Comparison of ENCODE assay signal across 9 cellular contexts in the genomic region with DNA sequence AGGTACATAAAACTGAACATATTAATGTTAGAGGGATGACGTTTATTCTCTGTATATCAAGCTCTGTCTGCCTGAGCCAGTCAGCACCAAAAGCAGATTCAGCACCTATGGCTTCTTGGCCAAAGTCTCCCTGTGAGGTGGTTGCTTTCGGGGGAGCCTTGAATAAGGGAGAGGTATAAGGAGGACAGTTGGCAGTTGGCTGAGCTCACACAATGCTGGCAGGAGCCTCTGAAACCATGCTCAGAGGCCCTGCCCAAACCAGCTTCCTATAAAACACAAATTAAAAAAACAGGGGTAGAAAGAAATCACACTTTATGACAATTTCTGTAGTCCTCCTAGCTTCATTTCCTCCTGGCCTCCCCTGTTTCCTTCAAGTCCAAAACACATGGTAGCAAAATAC. TPM values are rescaled to one million over a fixed set of nuclear protein-coding genes. Genes with fewer than 3 reads are reported as not detected.
DNase-seq lines count a peak whose midpoint lies in the region; TF ChIP-seq lines count a peak whose summit lies in the region.
"Had no signal": no experiment of that assay in that cellular context is flagged by ENCODE, and none has a peak within 500 bp of the region (broad histone marks: within the 10 kb centered on the region; RNA-seq: fewer than 3 reads in every experiment).

No MANE protein-coding gene starts in this region.

- H3K79me2 ChIP-seq in H9 (ENCODE audit: insufficient read depth, low read length): no peaks in the 10 kb centered on the region

- intact Hi-C loops in activated naive CD4-positive, alpha-beta T cell treated with anti-CD3 and anti-CD28 coated beads for 36 hours (cut with micrococcal nuclease): loop anchor here (1.0 to 10.0 kb wide), 5 partner anchors 9 to 812 kb away; a partner anchor contains a TSS
- intact Hi-C loops in ascending aorta (cut with DNase I): no loop called here

- H4K20me1 ChIP-seq in H9 (ENCODE audit: control insufficient read depth, insufficient read depth, insufficient read length): no peaks in the 10 kb centered on the region

- H3K56ac ChIP-seq in H9 (ENCODE audit: insufficient read length, low read depth, low read length): no peak overlapping the region

- no peak overlapping the region for H3K14ac ChIP-seq in mesenchymal stem cell (ENCODE audit: low read length in 2 of 2)
- H3K14ac ChIP-seq in H9 (ENCODE audit: insufficient read depth, low read length): no peak overlapping the region

- DNase-seq in activated naive CD4-positive, alpha-beta T cell treated with anti-CD3 and anti-CD28 coated beads for 36 hours: peak; percentile 47
- DNase-seq in activated naive CD4-positive, alpha-beta T cell treated with Interleukin-2 at 50 U/mL for 16 hours: no peak
- DNase-seq in ascending aorta (ENCODE audit: low spot score in 2 of 2): no peak
- DNase-seq in mesenchymal stem cell: no peak
- no peak for DNase-seq in tibial nerve (ENCODE audit: low spot score in 2 of 2)
- no peak for DNase-seq in NCI-H82 treated with DMSO at 0.1 percent for 48 hours (lab: John Stamatoyannopoulos, UW; ENCODE audit: unreplicated experiment)
- no peak for DNase-seq in middle frontal gyrus (ENCODE audit: extremely low spot score, low spot score)
- DNase-seq in H9: no peak
- DNase-seq: activated CD4-positive, alpha-beta T cell treated with anti-CD3 and anti-CD28 coated beads, Interleukin-2, amount 50 U/mL, for 4 hours had no signal

- H2BK15ac ChIP-seq in mesenchymal stem cell (ENCODE audit: low read depth, poor library complexity, severe bottlenecking): no peak overlapping the region
- no peak overlapping the region for H2BK15ac ChIP-seq in H9 (ENCODE audit: low read depth, low read length)

- H3K27ac Mint-ChIP-seq in activated naive CD4-positive, alpha-beta T cell treated with anti-CD3 and anti-CD28 coated beads for 36 hours: peak overlapping the region; percentile 98
- H3K27ac Mint-ChIP-seq in H9: peak overlapping the region in 1 of 3 experiments; percentile 32; a peak in 1 of 7 replicates

- no peak overlapping the region for H4K8ac ChIP-seq in mesenchymal stem cell (ENCODE audit: low read length)
- no peak overlapping the region for H4K8ac ChIP-seq in H9 (replicated peaks; ENCODE audit: insufficient read length, low read depth, low read length)

- no peaks in the 10 kb centered on the region for H3K79me1 ChIP-seq in mesenchymal stem cell (replicated peaks; ENCODE audit: low read length, poor library complexity, severe bottlenecking)
- no peaks in the 10 kb centered on the region for H3K79me1 ChIP-seq in H9 (ENCODE audit: insufficient read depth, low read depth, low read length, poor library complexity, severe bottlenecking)

- no peaks in the 10 kb centered on the region for H3K27me3 Mint-ChIP-seq in activated naive CD4-positive, alpha-beta T cell treated with anti-CD3 and anti-CD28 coated beads for 36 hours (ENCODE audit: low read depth)
- H3K27me3 Mint-ChIP-seq in H9 (ENCODE audit: low read depth): no peaks in the 10 kb centered on the region

- H3K9me3 ChIP-seq in ascending aorta: no peaks in the 10 kb centered on the region
- no peaks in the 10 kb centered on the region for H3K9me3 ChIP-seq in mesenchymal stem cell (ENCODE audit: control insufficient read depth, low read length)
- H3K9me3 ChIP-seq in tibial nerve: no peaks in the 10 kb centered on the region
- H3K9me3 ChIP-seq in H9 (ENCODE audit: control insufficient read depth, low read depth, low read length): no peaks in the 10 kb centered on the region

- H3K9me3 Mint-ChIP-seq in activated naive CD4-positive, alpha-beta T cell treated with anti-CD3 and anti-CD28 coated beads for 36 hours: no peaks in the 10 kb centered on the region
- H3K9me3 Mint-ChIP-seq in H9: no peaks in the 10 kb centered on the region

- H3K9ac ChIP-seq in mesenchymal stem cell (ENCODE audit: low read length): peak overlapping the region; percentile 76
- no peak overlapping the region for H3K9ac ChIP-seq in H9 (ENCODE audit: extremely low read depth, insufficient read length, low read length)

- peaks cover 0 to 10% of the 10 kb centered on the region in 2 donors for H3K4me1 ChIP-seq in ascending aorta
- H3K4me1 ChIP-seq in mesenchymal stem cell (ENCODE audit: control insufficient read depth, insufficient read depth, low read depth, low read length): peaks cover 3% of the 10 kb centered on the region
- peaks cover 0 to 44% (median 28%) of the 10 kb centered on the region in 4 donors for H3K4me1 ChIP-seq in tibial nerve
- no peaks in the 10 kb centered on the region for H3K4me1 ChIP-seq in H9 (ENCODE audit: insufficient read depth, low read length)

- H3K4ac ChIP-seq in mesenchymal stem cell (ENCODE audit: low read depth in 1 of 2, low read length in 2 of 2): peak overlapping the region in 1 of 2 experiments; percentile 72
- H3K4ac ChIP-seq in H9 (ENCODE audit: low read depth, low read length): no peak overlapping the region

- TF ChIP-seq EP300 in tibial nerve (IDR thresholded peaks at IDR 0.05): no peak

- H4K91ac ChIP-seq in mesenchymal stem cell (ENCODE audit: low read length) (no peak overlapping the region), H9 (ENCODE audit: insufficient read length, low read depth, low read length) (no peak overlapping the region)

- WGBS in mesenchymal stem cell: no CpG with 5 or more reads among the region's 2 CpGs
- WGBS in tibial nerve, 2 donors: 53 to 82% methylated on average over 2 of the region's 2 CpGs
- WGBS in H9 (ENCODE audit: extremely low coverage, insufficient read length, low lambda C conversion rate): no CpG with 5 or more reads among the region's 2 CpGs

- H3K27me3 ChIP-seq in ascending aorta (no peaks in the 10 kb centered on the region), mesenchymal stem cell (ENCODE audit: control insufficient read depth in 1 of 2, insufficient read depth in 1 of 2, low read length in 2 of 2) (no peaks in the 10 kb centered on the region), tibial nerve (no peaks in the 10 kb centered on the region), H9 (ENCODE audit: insufficient read depth, low read length) (no peaks in the 10 kb centered on the region; the same call in 1 of the 2 replicates)

- H3K4me2 ChIP-seq in mesenchymal stem cell (ENCODE audit: low read length, poor library complexity, severe bottlenecking): no peak overlapping the region
- H3K4me2 ChIP-seq in H9 (ENCODE audit: insufficient read depth, insufficient read length, low read length): no peak overlapping the region

- peak overlapping the region; percentile 70 for H3K4me3 Mint-ChIP-seq in activated naive CD4-positive, alpha-beta T cell treated with anti-CD3 and anti-CD28 coated beads for 36 hours
- no peak overlapping the region for H3K4me3 Mint-ChIP-seq in H9

- peaks cover 9% of the 10 kb centered on the region for H3K36me3 Mint-ChIP-seq in activated naive CD4-positive, alpha-beta T cell treated with anti-CD3 and anti-CD28 coated beads for 36 hours (ENCODE audit: low read depth)
- H3K36me3 Mint-ChIP-seq in H9 (ENCODE audit: insufficient read depth in 1 of 3, low read depth in 3 of 3): no peaks in the 10 kb centered on the region

- no peak overlapping the region for H2BK20ac ChIP-seq in H9 (ENCODE audit: low read depth, low read length, poor library complexity, severe bottlenecking)

- H3K27ac ChIP-seq in ascending aorta (peak overlapping the region; percentile 15 to 54), mesenchymal stem cell (ENCODE audit: low read length, poor library complexity, severe bottlenecking) (no peak overlapping the region), tibial nerve (peak overlapping the region in 3 of 4 donors; percentile 49 to 72 (median 63)), H9 (ENCODE audit: insufficient read length, low read depth, low read length) (no peak overlapping the region)

- H2BK120ac ChIP-seq in mesenchymal stem cell (ENCODE audit: low read depth, low read length): peak overlapping the region; percentile 66
- no peak overlapping the region for H2BK120ac ChIP-seq in H9 (ENCODE audit: low read depth, low read length, poor library complexity, severe bottlenecking)

- H2BK12ac ChIP-seq in mesenchymal stem cell (ENCODE audit: low read length in 2 of 2): peak overlapping the region in 1 of 2 experiments; percentile 19
- H2BK12ac ChIP-seq in H9 (ENCODE audit: insufficient read length, low read depth, low read length): no peak overlapping the region

- no peak overlapping the region for H3K4me3 ChIP-seq in ascending aorta
- no peak overlapping the region for H3K4me3 ChIP-seq in mesenchymal stem cell (ENCODE audit: insufficient read depth in 1 of 2, low read depth in 1 of 2, low read length in 2 of 2)
- H3K4me3 ChIP-seq in tibial nerve: no peak overlapping the region

- H2AFZ ChIP-seq in mesenchymal stem cell (ENCODE audit: low read depth, low read length): no peak overlapping the region
- H2AFZ ChIP-seq in H9 (ENCODE audit: low read length): no peak overlapping the region

- no peaks in the 10 kb centered on the region for H3K23me2 ChIP-seq in H9 (ENCODE audit: insufficient read length, low read depth, low read length, poor library complexity, severe bottlenecking)

- CTCF ChIA-PET in activated naive CD4-positive, alpha-beta T cell treated with anti-CD3 and anti-CD28 coated beads for 36 hours (lab: Charles Lee): interaction anchor here (1.2 to 5.7 kb wide), 3 partner anchors 16 to 208 kb away, joined by 3 to 62 read pairs (median 3); no protein-coding TSS in a partner anchor

- H3K36me3 ChIP-seq in ascending aorta: no peaks in the 10 kb centered on the region
- no peaks in the 10 kb centered on the region for H3K36me3 ChIP-seq in mesenchymal stem cell (ENCODE audit: control insufficient read depth in 1 of 2, insufficient read depth in 2 of 2, low read depth in 1 of 2, low read length in 2 of 2)
- no peaks in the 10 kb centered on the region for H3K36me3 ChIP-seq in tibial nerve

- H3K23ac ChIP-seq in mesenchymal stem cell (ENCODE audit: low read length in 2 of 2) (no peak overlapping the region), H9 (ENCODE audit: insufficient read length, low read depth, low read length) (no peak overlapping the region)

- H4K5ac ChIP-seq in H9 (ENCODE audit: insufficient read length, low read depth, low read length): no peak overlapping the region

- H3K18ac ChIP-seq in mesenchymal stem cell (ENCODE audit: low read depth in 1 of 2, low read length in 2 of 2) (peak overlapping the region in 1 of 2 experiments; percentile 54), H9 (ENCODE audit: insufficient read length, low read depth, low read length) (no peak overlapping the region)

- no peak for TF ChIP-seq POLR2A in tibial nerve (IDR thresholded peaks at IDR 0.05)

- H3T11ph ChIP-seq in H9 (ENCODE audit: low read length): no peak overlapping the region

- TF ChIP-seq CTCF in ascending aorta (IDR thresholded peaks at IDR 0.05) (no peak), tibial nerve (IDR thresholded peaks at IDR 0.05) (no peak), H9 (conservative IDR thresholded peaks at IDR 0.05) (no peak)

- peaks cover 95% of the 10 kb centered on the region for H3K4me1 Mint-ChIP-seq in activated naive CD4-positive, alpha-beta T cell treated with anti-CD3 and anti-CD28 coated beads for 36 hours (ENCODE audit: low read depth)
- peaks cover 11 to 15% of the 10 kb centered on the region in 2 experiments; a peak in 3 of 4 replicates for H3K4me1 Mint-ChIP-seq in H9

- H2AK5ac ChIP-seq in mesenchymal stem cell (ENCODE audit: low read length, severe bottlenecking) (no peak overlapping the region), H9 (ENCODE audit: insufficient read length, low read length) (no peak overlapping the region)

- H2BK5ac ChIP-seq in mesenchymal stem cell (ENCODE audit: low read depth, low read length, poor library complexity, severe bottlenecking) (no peak overlapping the region), H9 (ENCODE audit: insufficient read length, low read length) (no peak overlapping the region)

RNA-seq across cellular contexts. Expression of a gene that starts 18.8 kb away (rescaled TPM):
- 10 to 100 TPM; 36.4 to 37.7 TPM for total RNA-seq in activated naive CD4-positive, alpha-beta T cell treated with anti-CD3 and anti-CD28 coated beads for 36 hours
- 16.8 TPM for total RNA-seq in ascending aorta
- 15.6 TPM for polyA plus RNA-seq in mesenchymal stem cell (2013, experiment 1 of 2)
- 14.8 TPM for polyA plus RNA-seq in mesenchymal stem cell (2013, experiment 2 of 2)
- 10 to 100 TPM; 13.0 to 21.9 (median 13.8) TPM for total RNA-seq in tibial nerve
- total RNA-seq in H9 (2021): 4.4 and 5.7 TPM in 2 replicates

Comparison
In these comparisons a context has a peak if more than half of its experiments do, and no peak if none do; other contexts are left out.
1. H3K27ac ChIP-seq: peak in ascending aorta (2 of 2) and tibial nerve (3 of 4); none in mesenchymal stem cell (single experiment) and H9 (single experiment).